In genomic region chr1:155651861-155652661, GRCh38 we compare ENCODE assay signal across 16 cellular contexts. TPM values are rescaled to one million over a fixed set of nuclear protein-coding genes. Genes with fewer than 3 reads are reported as not detected.
DNase-seq lines count a peak whose midpoint lies in the region; ATAC-seq and TF ChIP-seq lines count a peak whose summit lies in the region.
"Had no signal": no experiment of that assay in that cellular context is flagged by ENCODE, and none has a peak within 500 bp of the region (broad histone marks: within the 10 kb centered on the region; RNA-seq: fewer than 3 reads in every experiment).

No MANE protein-coding gene starts in this region.

- H3K36me3 ChIP-seq in HUES48 (ENCODE audit: control insufficient read depth, insufficient read depth, low read length) (no peaks in the 10 kb centered on the region), SJCRH30 (no peaks in the 10 kb centered on the region), hepatocyte (replicated peaks; ENCODE audit: insufficient read depth, low read depth) (no peaks in the 10 kb centered on the region)
- H3K36me3 ChIP-seq: cardiac muscle cell, upper lobe of right lung had no signal

- H3K79me2 ChIP-seq in hepatocyte: no peaks in the 10 kb centered on the region

- H3K9me3 ChIP-seq in HUES48 (ENCODE audit: control insufficient read depth, insufficient read depth, low read length) (0 out of 2 replicates have a peak, but pooled peaks cover 2% of the 10 kb centered on the region), SJCRH30 (replicated peaks) (0 out of 2 replicates have a peak, but pooled peaks cover 3% of the 10 kb centered on the region), hepatocyte (ENCODE audit: low read depth) (no peaks in the 10 kb centered on the region)
- H3K9me3 ChIP-seq: upper lobe of right lung had no signal

- DNase-seq in A172 (ENCODE audit: low spot score): peak; percentile 53
- DNase-seq in SJCRH30: no peak
- no peak for DNase-seq in hepatocyte (ENCODE audit: low spot score)
- DNase-seq in NCI-H1048 (lab: John Stamatoyannopoulos, UW): no peak
- DNase-seq in activated CD4-positive, alpha-beta T cell treated with anti-CD3 and anti-CD28 coated beads for 1 hour: no peak
- no peak for DNase-seq in HuH-7 (ENCODE audit: low spot score)
- DNase-seq: activated CD4-positive, alpha-beta memory T cell treated with anti-CD3 and anti-CD28 coated beads, Interleukin-2, amount 10 ng/mL, durations not matched to agents 7 days and 5 days; activated gamma-delta T cell treated with Interleukin-2 at 50 U/mL for 16 hours; GDM1; H9; NCI-H2081 treated with DMSO at 0.1 percent for 48 hours; stimulated activated CD8-positive, alpha-beta memory T cell treated with anti-CD3 and anti-CD28 coated beads, Interleukin-4, amount 100 ng/mL, for 48 hours; upper lobe of right lung had no signal

- H3K4me3 ChIP-seq in HUES48 (ENCODE audit: low read depth, low read length): no peak overlapping the region
- peak overlapping the region; percentile 54 for H3K4me3 ChIP-seq in SJCRH30
- no peak overlapping the region for H3K4me3 ChIP-seq in hepatocyte
- H3K4me3 ChIP-seq: cardiac muscle cell, upper lobe of right lung had no signal

- no peak overlapping the region for H2AFZ ChIP-seq in hepatocyte

- no peaks in the 10 kb centered on the region for H3K9me2 ChIP-seq in hepatocyte (replicated peaks; ENCODE audit: insufficient read depth)

- H3K4me1 ChIP-seq in HUES48 (ENCODE audit: control insufficient read depth, insufficient read depth, low read length) (0 out of 2 replicates have a peak, but pooled peaks cover 2% of the 10 kb centered on the region), SJCRH30 (peaks cover 20% of the 10 kb centered on the region), hepatocyte (ENCODE audit: insufficient read depth) (peaks cover 3% of the 10 kb centered on the region)

- TF ChIP-seq CTCF in hepatocyte (IDR thresholded peaks at IDR 0.05; ENCODE audit: poor library complexity): no peak

- WGBS in hepatocyte (ENCODE audit: low lambda C conversion rate, missing lambda C conversion rate): 77% methylated on average over 3 of the region's 3 CpGs

- no peak overlapping the region for H3K4me2 ChIP-seq in hepatocyte

- H4K20me1 ChIP-seq in hepatocyte (ENCODE audit: insufficient read depth, poor library complexity, severe bottlenecking): no peaks in the 10 kb centered on the region

- H3K27me3 ChIP-seq in HUES48 (ENCODE audit: control insufficient read depth, insufficient read depth, low read length) (no peaks in the 10 kb centered on the region), SJCRH30 (no peaks in the 10 kb centered on the region), hepatocyte (no peaks in the 10 kb centered on the region)
- H3K27me3 ChIP-seq: cardiac muscle cell, upper lobe of right lung had no signal

- no peak for ATAC-seq in HG03565 (IDR thresholded peaks at IDR 0.05; ENCODE audit: unreplicated experiment)

- H3K9ac ChIP-seq in HUES48 (ENCODE audit: low read depth, low read length): no peak overlapping the region

- H3K27ac ChIP-seq in HUES48 (ENCODE audit: low read depth, low read length): peak overlapping the region; percentile 8
- H3K27ac ChIP-seq in SJCRH30: peak overlapping the region; percentile 60
- peak overlapping the region; percentile 35 for H3K27ac ChIP-seq in hepatocyte
- H3K27ac ChIP-seq: cardiac muscle cell, upper lobe of right lung had no signal

RNA-seq across cellular contexts. Expression of gene YY1AP1, which starts 36.5 kb away (rescaled TPM):
- total RNA-seq in A172 (2014; rRNA removed; shearing (Covaris generic)): 48.2 and 64.7 TPM in 2 replicates
- total RNA-seq in SJCRH30 (2014; rRNA removed; shearing (Covaris generic)): 38.9 TPM in 2 replicates
- total RNA-seq in hepatocyte: 43.2 and 55.9 TPM in 2 replicates
- polyA plus RNA-seq in hepatocyte: 27.6 and 35.4 TPM in 2 replicates

RNA-seq across cellular contexts. Expression of gene DAP3, which starts 36.8 kb away (rescaled TPM):
- total RNA-seq in A172 (2014; rRNA removed; shearing (Covaris generic)): 117 and 160 TPM in 2 replicates
- total RNA-seq in SJCRH30 (2014; rRNA removed; shearing (Covaris generic)): 75.4 and 89.3 TPM in 2 replicates
- 90.6 and 115 TPM in 2 replicates for total RNA-seq in hepatocyte
- polyA plus RNA-seq in hepatocyte: 61.5 and 86.9 TPM in 2 replicates

RNA-seq across cellular contexts. Expression of gene MSTO1, which starts 42.0 kb away (rescaled TPM):
- total RNA-seq in A172 (2014; rRNA removed; shearing (Covaris generic)): 34.3 and 42.7 TPM in 2 replicates
- 21.2 and 23.1 TPM in 2 replicates for total RNA-seq in SJCRH30 (2014; rRNA removed; shearing (Covaris generic))
- 15.1 and 15.7 TPM in 2 replicates for total RNA-seq in hepatocyte
- 43.4 and 54.6 TPM in 2 replicates for polyA plus RNA-seq in hepatocyte

Comparison
In these comparisons a context has a peak if more than half of its experiments do, and no peak if none do; other contexts are left out.
1. H3K27ac ChIP-seq: peak in every context shown above with its lines; median percentile 60 in SJCRH30; 35 in hepatocyte; 8 in HUES48.